In genomic region chr7:70400829-70401380, GRCh38 we compare ENCODE assay signal across 25 cellular contexts.
"Had no signal": no experiment of that assay in that cellular context is flagged by ENCODE, and none has a peak within 500 bp of the region (broad histone marks: within the 10 kb centered on the region; RNA-seq: fewer than 3 reads in every experiment).

No MANE protein-coding gene starts in this region.

- H3K27ac Mint-ChIP-seq: activated CD4-positive, alpha-beta T cell treated with anti-CD3 and anti-CD28 coated beads, Interleukin-2, amount 10 ng/mL, durations not matched to agents 7 days and 5 days; activated CD8-positive, alpha-beta memory T cell treated with anti-CD3 and anti-CD28 coated beads, Interleukin-2, amount 10 ng/mL, durations not matched to agents 7 days and 5 days; activated CD8-positive, alpha-beta T cell treated with anti-CD3 and anti-CD28 coated beads for 36 hours; activated naive CD4-positive, alpha-beta T cell treated with anti-CD3 and anti-CD28 coated beads, Interleukin-2, amount 50 U/mL, for 24 hours; naive thymus-derived CD8-positive, alpha-beta T cell; neural progenitor cell; stimulated activated naive B cell treated with anti-CD40 and anti-IgM and Interleukin-4, amounts not matched to agents 10 μg/mL and 1 μg/mL and 100 μg/mL, for 72 hours had no signal

- H3K36me3 Mint-ChIP-seq: activated CD8-positive, alpha-beta memory T cell treated with anti-CD3 and anti-CD28 coated beads, Interleukin-2, amount 10 ng/mL, durations not matched to agents 7 days and 5 days; activated naive CD4-positive, alpha-beta T cell treated with anti-CD3 and anti-CD28 coated beads, Interleukin-2, amount 50 U/mL, for 24 hours; naive thymus-derived CD8-positive, alpha-beta T cell; stimulated activated naive B cell treated with anti-CD40 and anti-IgM and Interleukin-4, amounts not matched to agents 10 μg/mL and 1 μg/mL and 100 μg/mL, for 72 hours had no signal

- H3K4me3 ChIP-seq: body of pancreas, cardiac muscle cell, hepatocyte, lower lobe of right lung, neural progenitor cell, sigmoid colon, smooth muscle cell, transverse colon, vagina had no signal

- H3K36me3 ChIP-seq: cardiac muscle cell, lower lobe of right lung, neural progenitor cell, sigmoid colon, transverse colon, vagina, WERI-Rb-1 had no signal

- H3K27ac ChIP-seq: body of pancreas, cardiac muscle cell, hepatocyte, lower lobe of right lung, neural progenitor cell, sigmoid colon, transverse colon, vagina, WERI-Rb-1 had no signal

- H3K27me3 ChIP-seq: body of pancreas, cardiac muscle cell, hepatocyte, neural progenitor cell, sigmoid colon, transverse colon, vagina had no signal

- H3K4me1 ChIP-seq: body of pancreas, lower lobe of right lung, neural progenitor cell, transverse colon, vagina had no signal

- H3K4me3 Mint-ChIP-seq: activated CD4-positive, alpha-beta T cell treated with anti-CD3 and anti-CD28 coated beads, Interleukin-2, amount 10 ng/mL, durations not matched to agents 7 days and 5 days; activated CD8-positive, alpha-beta memory T cell treated with anti-CD3 and anti-CD28 coated beads, Interleukin-2, amount 10 ng/mL, durations not matched to agents 7 days and 5 days; activated CD8-positive, alpha-beta T cell treated with anti-CD3 and anti-CD28 coated beads for 36 hours; activated naive CD4-positive, alpha-beta T cell treated with anti-CD3 and anti-CD28 coated beads, Interleukin-2, amount 50 U/mL, for 24 hours; immature natural killer cell; naive thymus-derived CD8-positive, alpha-beta T cell; neural progenitor cell; stimulated activated naive B cell treated with anti-CD40 and anti-IgM and Interleukin-4, amounts not matched to agents 10 μg/mL and 1 μg/mL and 100 μg/mL, for 72 hours had no signal

- H3K9ac ChIP-seq: neural progenitor cell had no signal

- H3K79me2 ChIP-seq: hepatocyte had no signal

- H3K4me2 ChIP-seq: hepatocyte, neural progenitor cell, smooth muscle cell had no signal

- H3K4me1 Mint-ChIP-seq: activated CD4-positive, alpha-beta T cell treated with anti-CD3 and anti-CD28 coated beads, Interleukin-2, amount 10 ng/mL, durations not matched to agents 7 days and 5 days; activated CD8-positive, alpha-beta memory T cell treated with anti-CD3 and anti-CD28 coated beads, Interleukin-2, amount 10 ng/mL, durations not matched to agents 7 days and 5 days; activated naive CD4-positive, alpha-beta T cell treated with anti-CD3 and anti-CD28 coated beads, Interleukin-2, amount 50 U/mL, for 24 hours; immature natural killer cell had no signal

- H2AFZ ChIP-seq: hepatocyte, neural progenitor cell had no signal

- H3K9me3 ChIP-seq: body of pancreas, lower lobe of right lung, sigmoid colon, transverse colon, vagina had no signal

- H3K27me3 Mint-ChIP-seq: activated CD8-positive, alpha-beta T cell treated with anti-CD3 and anti-CD28 coated beads for 36 hours; activated naive CD4-positive, alpha-beta T cell treated with anti-CD3 and anti-CD28 coated beads, Interleukin-2, amount 50 U/mL, for 24 hours; stimulated activated naive B cell treated with anti-CD40 and anti-IgM and Interleukin-4, amounts not matched to agents 10 μg/mL and 1 μg/mL and 100 μg/mL, for 72 hours had no signal

- DNase-seq: activated CD4-positive, alpha-beta T cell treated with anti-CD3 and anti-CD28 coated beads, Interleukin-2, amount 10 ng/mL, durations not matched to agents 7 days and 5 days; activated CD4-positive, CD25-positive, alpha-beta regulatory T cell treated with anti-CD3 and anti-CD28 coated beads, Interleukin-2, amount 50 U/mL, for 72 hours; activated CD8-positive, alpha-beta memory T cell treated with anti-CD3 and anti-CD28 coated beads, Interleukin-2, amount 10 ng/mL, durations not matched to agents 7 days and 5 days; activated CD8-positive, alpha-beta T cell treated with anti-CD3 and anti-CD28 coated beads for 36 hours; activated effector memory CD4-positive, alpha-beta T cell treated with anti-CD3 and anti-CD28 coated beads, Interleukin-2, amount 50 U/mL, for 16 hours; activated T-cell treated with anti-CD3 and anti-CD28 coated beads for 4 hours; anterior cingulate cortex; body of pancreas; effector CD4-positive, alpha-beta T cell; foreskin fibroblast; immature natural killer cell; lower lobe of right lung; naive thymus-derived CD8-positive, alpha-beta T cell; retina; sigmoid colon; stimulated activated CD4-positive, alpha-beta T cell treated with anti-CD3 and anti-CD28 coated beads, Interleukin-15, amount 100 ng/mL, for 24 hours; stimulated activated naive B cell treated with anti-CD40 and anti-IgM and Interleukin-4, amounts not matched to agents 10 μg/mL and 1 μg/mL and 100 μg/mL, for 72 hours; transverse colon; WERI-Rb-1 had no signal

- H3K9me3 Mint-ChIP-seq: activated CD4-positive, alpha-beta T cell treated with anti-CD3 and anti-CD28 coated beads, Interleukin-2, amount 10 ng/mL, durations not matched to agents 7 days and 5 days; activated CD8-positive, alpha-beta T cell treated with anti-CD3 and anti-CD28 coated beads for 36 hours; activated naive CD4-positive, alpha-beta T cell treated with anti-CD3 and anti-CD28 coated beads, Interleukin-2, amount 50 U/mL, for 24 hours; immature natural killer cell; naive thymus-derived CD8-positive, alpha-beta T cell; neural progenitor cell; stimulated activated naive B cell treated with anti-CD40 and anti-IgM and Interleukin-4, amounts not matched to agents 10 μg/mL and 1 μg/mL and 100 μg/mL, for 72 hours had no signal
